ENCODE assay signal across 12 cellular contexts in the genomic region with DNA sequence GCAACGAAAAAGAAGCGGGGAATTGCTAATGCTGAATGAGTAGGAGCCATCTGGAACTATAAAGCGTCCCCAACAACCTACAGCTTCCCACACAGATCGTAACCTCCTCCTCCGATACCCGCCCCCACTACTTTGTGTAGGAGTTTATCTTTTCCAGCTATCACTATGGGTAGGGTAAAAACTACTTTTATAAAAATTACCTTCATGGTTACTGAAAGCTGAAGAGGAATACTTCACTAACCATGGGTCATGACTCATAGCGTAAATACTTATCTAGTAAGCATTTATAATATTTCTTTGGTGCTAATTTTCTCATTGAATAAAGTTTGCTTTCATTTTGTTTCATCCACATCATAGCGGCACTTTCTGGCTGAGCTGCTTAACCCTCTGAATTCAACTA.
A peak's percentile ranks its signal among the peaks of the same experiment; 100 is the strongest.
DNase-seq lines count a peak whose midpoint lies in the region; ATAC-seq and TF ChIP-seq lines count a peak whose summit lies in the region.
"Had no signal": no experiment of that assay in that cellular context is flagged by ENCODE, and none has a peak within 500 bp of the region (broad histone marks: within the 10 kb centered on the region; RNA-seq: fewer than 3 reads in every experiment).

No MANE protein-coding gene starts in this region.

- intact Hi-C loops in CD4-positive, alpha-beta T cell (cut with DNase I, micrococcal nuclease) = no loop called here
- intact Hi-C loops in OCI-LY7 (cut with micrococcal nuclease; ENCODE audit: unreplicated experiment) = no loop called here

- POLR2A ChIA-PET in CD4-positive, alpha-beta T cell (lab: Charles Lee) = interaction anchor here (0.7 to 0.9 kb wide), 3 partner anchors 13 to 104 kb away, joined by 3 to 5 read pairs (median 3); no protein-coding TSS in a partner anchor
- POLR2A ChIA-PET in OCI-LY7 (lab: Charles Lee) = no interaction called here

- H3K4me3 ChIP-seq in OCI-LY7 (ENCODE audit: low read depth, low read length, poor library complexity, severe bottlenecking) = no peak overlapping the region
- H3K4me3 ChIP-seq: vagina had no signal

- no peaks in the 10 kb centered on the region for H4K20me1 ChIP-seq in OCI-LY7 (ENCODE audit: insufficient read depth, low read length)

- no peak overlapping the region for H3K27ac ChIP-seq in CD4-positive, alpha-beta T cell (ENCODE audit: low read depth, low read length)
- H3K27ac ChIP-seq in OCI-LY7 (ENCODE audit: low read depth, low read length, poor library complexity, severe bottlenecking) = no peak overlapping the region
- H3K27ac ChIP-seq: vagina had no signal

- no peaks in the 10 kb centered on the region for H3K27me3 ChIP-seq in CD4-positive, alpha-beta T cell (ENCODE audit: control insufficient read depth, insufficient read depth, low read length)
- H3K27me3 ChIP-seq: vagina had no signal

- no peaks in the 10 kb centered on the region for H3K9me3 ChIP-seq in CD4-positive, alpha-beta T cell (ENCODE audit: control insufficient read depth, low read length)
- H3K9me3 ChIP-seq in OCI-LY7 (ENCODE audit: low read length) = no peaks in the 10 kb centered on the region
- H3K9me3 ChIP-seq: vagina had no signal

- H3K9me3 Mint-ChIP-seq in CD4-positive, alpha-beta T cell = no peaks in the 10 kb centered on the region
- H3K9me3 Mint-ChIP-seq in effector memory CD8-positive, alpha-beta T cell = no peaks in the 10 kb centered on the region

- DNase-seq in CD4-positive, alpha-beta T cell = no peak
- DNase-seq in OCI-LY7 (ENCODE audit: low spot score) = no peak
- DNase-seq in effector memory CD8-positive, alpha-beta T cell = no peak
- DNase-seq in C1 segment of cervical spinal cord (lab: John Stamatoyannopoulos, UW) = no peak
- DNase-seq in SKM-1 (lab: John Stamatoyannopoulos, UW; ENCODE audit: unreplicated experiment) = no peak
- DNase-seq in kidney glomerular epithelial cell (lab: John Stamatoyannopoulos, UW) = no peak
- DNase-seq: hippocampal formation, naive B cell, OCI-M1 had no signal

- H3K79me2 ChIP-seq in OCI-LY7 (ENCODE audit: insufficient read depth, low read depth, low read length) = no peaks in the 10 kb centered on the region

- peak overlapping the region; percentile 5; the same call in 1 of the 2 replicates for H2AFZ ChIP-seq in OCI-LY7 (ENCODE audit: low read length)

- peak overlapping the region; percentile 85 for H3K4me3 Mint-ChIP-seq in CD4-positive, alpha-beta T cell
- peak overlapping the region; percentile 68 to 85 for H3K4me3 Mint-ChIP-seq in effector memory CD8-positive, alpha-beta T cell
- H3K4me3 Mint-ChIP-seq: naive B cell had no signal

- CTCF ChIA-PET in CD4-positive, alpha-beta T cell (lab: Charles Lee) = interaction anchor here (0.9 kb wide), 1 partner anchor 51 kb away, joined by 5 read pairs; no protein-coding TSS in a partner anchor
- CTCF ChIA-PET in OCI-LY7 (lab: Charles Lee; ENCODE audit: unreplicated experiment) = no interaction called here

- H3K36me3 Mint-ChIP-seq in CD4-positive, alpha-beta T cell (ENCODE audit: low read depth) = no peaks in the 10 kb centered on the region
- no peaks in the 10 kb centered on the region for H3K36me3 Mint-ChIP-seq in effector memory CD8-positive, alpha-beta T cell (ENCODE audit: insufficient read depth)
- H3K36me3 Mint-ChIP-seq: naive B cell had no signal

- no peak for TF ChIP-seq CTCF in CD4-positive, alpha-beta T cell (IDR thresholded peaks at IDR 0.05)
- no peak for TF ChIP-seq CTCF in OCI-LY7 (conservative IDR thresholded peaks at IDR 0.05; ENCODE audit: low read length)

- H3K27ac Mint-ChIP-seq in CD4-positive, alpha-beta T cell = peak overlapping the region; percentile 4
- H3K27ac Mint-ChIP-seq in effector memory CD8-positive, alpha-beta T cell = peak overlapping the region; percentile 57 to 91
- H3K27ac Mint-ChIP-seq: naive B cell had no signal

- H3K4me1 ChIP-seq in OCI-LY7 (ENCODE audit: insufficient read depth, low read length, poor library complexity, severe bottlenecking) = no peaks in the 10 kb centered on the region
- H3K4me1 ChIP-seq: vagina had no signal

- no TSS peak for BruUV-seq in OCI-LY7 (replicated peaks; lab: Mats Ljungman, UMichigan)

- peaks cover 26% of the 10 kb centered on the region for H3K4me1 Mint-ChIP-seq in CD4-positive, alpha-beta T cell (ENCODE audit: low read depth)
- peaks cover 5% of the 10 kb centered on the region in 2 donors for H3K4me1 Mint-ChIP-seq in effector memory CD8-positive, alpha-beta T cell (ENCODE audit: low read depth in 2 of 2)
- H3K4me1 Mint-ChIP-seq: naive B cell had no signal

- H3K36me3 ChIP-seq in OCI-LY7 (ENCODE audit: insufficient read depth, low read length) = no peaks in the 10 kb centered on the region
- H3K36me3 ChIP-seq: vagina had no signal

- no peaks in the 10 kb centered on the region for H3K27me3 Mint-ChIP-seq in CD4-positive, alpha-beta T cell
- no peaks in the 10 kb centered on the region for H3K27me3 Mint-ChIP-seq in effector memory CD8-positive, alpha-beta T cell

- no peak overlapping the region for H3K4me2 ChIP-seq in OCI-LY7 (ENCODE audit: low read length)

- no peaks in the 10 kb centered on the region for H3K9me2 ChIP-seq in OCI-LY7 (ENCODE audit: insufficient read depth, low read length)

- peak; percentile 52 for ATAC-seq in CD4-positive, alpha-beta T cell (ENCODE audit: poor library complexity)
- peak; percentile 65 for ATAC-seq in GM19351 (IDR thresholded peaks at IDR 0.05; ENCODE audit: unreplicated experiment)
- peak; percentile 69 for ATAC-seq in effector memory CD8-positive, alpha-beta T cell (replicated peaks)
- ATAC-seq in GM19324 (IDR thresholded peaks at IDR 0.05; ENCODE audit: low FRiP score, unreplicated experiment) = no peak
